ENCODE assay signal across 9 cellular contexts in genomic region chr14:68862954-68863594, GRCh38.
DNase-seq lines count a peak whose midpoint lies in the region; ATAC-seq, FAIRE-seq and TF ChIP-seq lines count a peak whose summit lies in the region.
"Had no signal": no experiment of that assay in that cellular context is flagged by ENCODE, and none has a peak within 500 bp of the region (broad histone marks: within the 10 kb centered on the region; RNA-seq: fewer than 3 reads in every experiment).

No MANE protein-coding gene starts in this region.

- no peak for TF ChIP-seq EP300 in upper lobe of left lung (IDR thresholded peaks at IDR 0.05)

- H3K4me1 ChIP-seq in MM.1S (ENCODE audit: low read length), result no peaks in the 10 kb centered on the region
- no peaks in the 10 kb centered on the region for H3K4me1 ChIP-seq in pancreas
- H3K4me1 ChIP-seq in upper lobe of left lung, result no peaks in the 10 kb centered on the region

- H3K9me2 ChIP-seq in MM.1S (replicated peaks; ENCODE audit: insufficient read depth, low read length), result no peaks in the 10 kb centered on the region

- intact Hi-C loops in pancreas (cut with DNase I), result loop anchor here in 1 of 3 donors (10.0 kb wide), 1 partner anchor 232 kb away; no protein-coding TSS in a partner anchor

- no peak overlapping the region for H3K4me2 ChIP-seq in MM.1S (ENCODE audit: low read depth, low read length)

- no peak overlapping the region for H3K9ac ChIP-seq in MM.1S (ENCODE audit: low read length)

- H3F3A ChIP-seq in MM.1S (ENCODE audit: insufficient read depth, low read length), result no peaks in the 10 kb centered on the region

- H3K27ac ChIP-seq in MM.1S (ENCODE audit: low read length) (no peak overlapping the region), pancreas (no peak overlapping the region), upper lobe of left lung (no peak overlapping the region)

- no peak overlapping the region for H2AFZ ChIP-seq in MM.1S (ENCODE audit: low read length)

- no peaks in the 10 kb centered on the region for H3K79me2 ChIP-seq in MM.1S (ENCODE audit: low read length)

- no peaks in the 10 kb centered on the region for H4K20me1 ChIP-seq in MM.1S (ENCODE audit: insufficient read depth, low read length)

- H3K4me3 ChIP-seq in MM.1S (ENCODE audit: low read length), result no peak overlapping the region
- no peak overlapping the region for H3K4me3 ChIP-seq in pancreas
- no peak overlapping the region for H3K4me3 ChIP-seq in upper lobe of left lung

- H3K36me3 ChIP-seq in MM.1S (replicated peaks; ENCODE audit: insufficient read depth, low read length) (no peaks in the 10 kb centered on the region), pancreas (no peaks in the 10 kb centered on the region), upper lobe of left lung (no peaks in the 10 kb centered on the region)

- peak; percentile 84 to 97 (median 93) for ATAC-seq in pancreas
- peak; percentile 73 to 86 for ATAC-seq in upper lobe of left lung (ENCODE audit: low FRiP score in 2 of 2)
- no peak for ATAC-seq in GM18498 (IDR thresholded peaks at IDR 0.05; ENCODE audit: unreplicated experiment)

- H3K27me3 ChIP-seq in MM.1S (replicated peaks; ENCODE audit: insufficient read depth, low read length) (no peaks in the 10 kb centered on the region), pancreas (no peaks in the 10 kb centered on the region), upper lobe of left lung (no peaks in the 10 kb centered on the region)

- TF ChIP-seq CTCF in MM.1S (IDR thresholded peaks at IDR 0.05; ENCODE audit: low read length) (peak; percentile 59), pancreas (IDR thresholded peaks at IDR 0.05) (peak; percentile 37 to 69 (median 56)), upper lobe of left lung (IDR thresholded peaks at IDR 0.05) (peak; percentile 38 to 70 (median 64))

- FAIRE-seq in pancreas (lab: Jason Lieb, UNC), result peak; percentile 26
- FAIRE-seq: endometrium had no signal

- 0 to 6% methylated on average over 2 of the region's 2 CpGs for WGBS in pancreas, 2 donors
- 0 to 3% methylated on average over 2 of the region's 2 CpGs for WGBS in upper lobe of left lung, 2 donors

- no peak for TF ChIP-seq POLR2A in upper lobe of left lung (IDR thresholded peaks at IDR 0.05)

- DNase-seq in EH (ENCODE audit: low read depth), result peak; percentile 86
- peak; percentile 39 for DNase-seq in MM.1S
- peak; percentile 52 to 73 for DNase-seq in SHP77 (lab: John Stamatoyannopoulos, UW)
- DNase-seq in activated effector memory CD4-positive, alpha-beta T cell treated with Interleukin-2 at 50 U/mL for 16 hours, result peak; percentile 41
- peak; percentile 64 for DNase-seq in germinal center (ENCODE audit: low spot score)
- peak in 5 of 6 donors; percentile 59 to 83 (median 71) for DNase-seq in pancreas
- DNase-seq in upper lobe of left lung, result peak in 1 of 2 donors; percentile 73

- H3K9me3 ChIP-seq in MM.1S (replicated peaks; ENCODE audit: insufficient read depth, low read length) (no peaks in the 10 kb centered on the region), pancreas (no peaks in the 10 kb centered on the region), upper lobe of left lung (peaks cover 0 to 13% (median 9%) of the 10 kb centered on the region in 4 donors)
